ENCODE assay signal across 8 cellular contexts in the genomic region with DNA sequence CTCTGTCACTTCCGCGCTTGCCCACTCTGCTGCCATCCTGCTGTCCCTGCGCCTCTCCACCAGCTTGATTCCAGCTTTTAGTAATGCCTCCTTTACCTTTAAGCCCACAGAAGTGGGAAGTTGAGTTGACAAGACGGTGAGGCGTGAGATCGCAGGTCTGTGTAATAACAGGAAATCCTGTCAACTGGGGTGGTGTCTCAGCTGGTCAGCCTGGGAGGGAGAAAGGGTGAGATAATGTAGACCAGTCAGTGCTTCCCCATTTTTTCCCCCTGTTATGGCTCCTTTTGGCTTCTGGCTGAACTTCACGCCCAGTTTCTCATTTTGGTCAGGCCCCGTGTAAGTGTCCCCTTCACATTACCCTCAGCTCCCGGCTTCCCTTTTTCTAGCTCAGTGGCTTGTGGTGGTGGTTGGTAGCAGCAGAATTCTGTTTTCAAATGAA.
DNase-seq lines count a peak whose midpoint lies in the region; ATAC-seq lines count a peak whose summit lies in the region.

No MANE protein-coding gene starts in this region.

- DNase-seq in OCI-M2 (lab: John Stamatoyannopoulos, UW; ENCODE audit: unreplicated experiment): peak; percentile 16
- DNase-seq in left colon: no peak
- DNase-seq in NCI-H524 treated with DMSO at 0.1 percent for 48 hours (lab: John Stamatoyannopoulos, UW): no peak
- no peak for DNase-seq in posterior vena cava (ENCODE audit: low spot score)
- DNase-seq in NCI-H526 treated with DMSO at 0.1 percent for 48 hours (lab: John Stamatoyannopoulos, UW): no peak
- no peak for DNase-seq in DMS153 (lab: John Stamatoyannopoulos, UW)

- intact Hi-C loops in left colon (cut with DNase I, micrococcal nuclease): no loop called here
- intact Hi-C loops in posterior vena cava (cut with DNase I): no loop called here

- ATAC-seq in GM18502 (IDR thresholded peaks at IDR 0.05; ENCODE audit: poor library complexity, unreplicated experiment) (peak; percentile 74), HG02642 (IDR thresholded peaks at IDR 0.05; ENCODE audit: poor library complexity, unreplicated experiment) (peak; percentile 76), left colon (peak; percentile 35)
